1 cellular context compared by ENCODE assay signal in the genomic region with DNA sequence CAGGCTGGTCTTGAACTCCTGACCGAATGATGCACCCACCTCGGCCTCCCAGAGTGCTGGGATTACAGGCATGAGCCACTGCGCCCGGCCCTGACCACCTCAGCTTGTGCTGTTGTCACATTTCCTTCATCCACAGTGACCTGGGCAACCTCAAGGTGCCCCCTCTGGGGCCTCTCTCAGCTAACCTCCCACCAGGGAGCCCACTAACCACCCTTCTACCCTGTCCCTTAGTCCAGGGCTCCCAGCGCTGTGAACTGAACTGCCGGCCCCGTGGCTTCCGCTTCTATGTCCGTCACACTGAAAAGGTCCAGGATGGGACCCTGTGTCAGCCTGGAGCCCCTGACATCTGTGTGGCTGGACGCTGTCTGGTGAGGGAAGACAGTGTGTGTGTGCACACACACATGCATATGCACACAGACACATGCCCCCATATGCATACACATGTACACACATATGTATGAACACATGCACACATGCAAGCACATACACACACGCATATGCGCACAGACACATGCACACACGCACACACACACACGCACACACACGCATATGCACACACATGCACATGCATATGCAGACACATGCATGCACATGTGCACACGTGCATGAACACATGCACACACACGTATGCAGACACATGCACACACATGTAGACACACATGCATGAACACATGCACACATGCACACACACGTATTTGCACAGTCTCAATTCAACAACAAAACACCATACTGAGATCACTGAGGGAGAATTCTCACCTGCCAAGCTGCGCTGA.
TF ChIP-seq lines count a peak whose summit lies in the region.

No MANE protein-coding gene starts in this region.

TF ChIP-seq in K562, 482 proteins besides CTCF, POLR2A, EP300 and RAD21:
- TF ChIP-seq POLR2B (IDR thresholded peaks at IDR 0.05; ENCODE audit: low read depth, partially characterized antibody) (peak; percentile 42), KDM1A (IDR thresholded peaks at IDR 0.05) (peak in 1 of 2 experiments; percentile 76; a peak in 1 of 4 replicates), CCAR2 (IDR thresholded peaks at IDR 0.05; ENCODE audit: low read depth, low read length) (0 out of 2 replicates have a peak, but pooled peaks have one; percentile 68), POLR2AphosphoS5 (IDR thresholded peaks at IDR 0.05; ENCODE audit: control insufficient read depth, insufficient read depth, low read depth, low read length) (peak; percentile 37; the same call in 1 of the 2 replicates), PHF20 (IDR thresholded peaks at IDR 0.05; ENCODE audit: partially characterized antibody) (peak; percentile 83), TCFL5 (CRISPR knock-in tag; conservative IDR thresholded peaks at IDR 0.05) (no peak), NFE2L1 (tag; IDR thresholded peaks at IDR 0.05; ENCODE audit: borderline replicate concordance, low read depth) (no peak), FOXA3 (CRISPR knock-in tag; conservative IDR thresholded peaks at IDR 0.05 in 1 of 2, IDR thresholded peaks at IDR 0.05 in 1 of 2) (0 out of 4 replicates have a peak, but pooled peaks of 1 of the 2 experiments have one; percentile 23), THAP7 (CRISPR knock-in tag; IDR thresholded peaks at IDR 0.05) (no peak), NFRKB (IDR thresholded peaks at IDR 0.05; ENCODE audit: low read depth) (peak; percentile 43; the same call in 1 of the 2 replicates), POLR2AphosphoS2 (IDR thresholded peaks at IDR 0.05; ENCODE audit: low read length) (peak; percentile 66; the same call in 1 of the 2 replicates), SUPT5H (IDR thresholded peaks at IDR 0.05) (peak; percentile 75), RBFOX2 (IDR thresholded peaks at IDR 0.05; ENCODE audit: low read depth, low read length) (0 out of 2 replicates have a peak, but pooled peaks have one; percentile 22)
- TF ChIP-seq, protein P1, sequence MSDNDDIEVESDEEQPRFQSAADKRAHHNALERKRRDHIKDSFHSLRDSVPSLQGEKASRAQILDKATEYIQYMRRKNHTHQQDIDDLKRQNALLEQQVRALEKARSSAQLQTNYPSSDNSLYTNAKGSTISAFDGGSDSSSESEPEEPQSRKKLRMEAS (CRISPR knock-in tag; IDR thresholded peaks at IDR 0.05): peak; percentile 81
